Comparison of ENCODE assay signal across 9 cellular contexts in the genomic region with DNA sequence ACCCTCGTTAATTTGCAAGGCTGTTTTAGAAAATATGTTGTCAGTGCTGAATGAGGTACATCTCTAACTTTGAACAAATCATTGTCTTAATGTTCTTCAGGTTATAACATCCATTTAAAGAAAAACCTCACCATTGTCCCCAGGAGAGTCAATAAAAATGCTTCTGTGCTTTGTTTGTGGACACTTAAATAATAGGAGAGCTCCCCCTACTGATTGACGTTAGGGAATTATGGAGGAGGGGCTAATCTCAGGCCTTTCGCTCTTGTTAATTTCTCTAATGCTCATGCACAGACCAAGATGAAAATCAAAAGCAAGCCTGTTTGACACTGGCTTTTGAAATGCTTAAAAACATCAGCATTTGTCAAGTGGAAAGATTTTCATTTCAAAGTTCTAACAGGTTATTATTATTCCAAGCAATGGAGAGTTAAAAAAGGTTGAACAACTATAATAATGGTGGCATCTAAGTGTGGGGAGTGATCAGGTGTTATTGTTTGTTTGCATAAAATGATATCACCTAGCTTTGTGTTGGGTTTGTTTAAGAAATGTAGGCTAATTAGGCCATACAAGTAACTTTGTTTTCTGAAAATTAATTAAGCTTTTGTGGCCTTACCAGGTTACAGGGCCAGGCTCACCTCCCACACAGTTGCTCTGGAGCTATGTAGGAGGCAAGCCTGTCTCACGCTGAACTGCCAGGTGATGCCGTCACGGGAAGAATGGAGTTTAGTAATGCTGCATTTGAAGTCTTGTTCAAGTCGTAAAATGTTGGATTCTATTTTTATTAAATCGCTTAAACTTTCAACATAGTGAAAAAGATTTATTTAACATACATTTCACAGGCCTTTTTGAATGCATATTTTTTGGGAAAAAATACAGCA. TPM values are rescaled to one million over a fixed set of nuclear protein-coding genes. Genes with fewer than 3 reads are reported as not detected.
A peak's percentile ranks its signal among the peaks of the same experiment; 100 is the strongest.
DNase-seq lines count a peak whose midpoint lies in the region; ATAC-seq, FAIRE-seq and TF ChIP-seq lines count a peak whose summit lies in the region.
"Had no signal": no experiment of that assay in that cellular context is flagged by ENCODE, and none has a peak within 500 bp of the region (broad histone marks: within the 10 kb centered on the region; RNA-seq: fewer than 3 reads in every experiment).

No MANE protein-coding gene starts in this region.

- peaks cover 29% of the 10 kb centered on the region for H3K27me3 Mint-ChIP-seq in T-helper 17 cell

- H3K9me3 ChIP-seq in HEK293 (ENCODE audit: control insufficient read depth, insufficient read depth, low read depth, low read length): no peaks in the 10 kb centered on the region; the same call in 1 of the 2 replicates
- no peaks in the 10 kb centered on the region for H3K9me3 ChIP-seq in T-helper 17 cell (ENCODE audit: control insufficient read depth, low read length, poor library complexity, severe bottlenecking)
- no peaks in the 10 kb centered on the region for H3K9me3 ChIP-seq in pancreas

- no peak overlapping the region for H3K4me3 Mint-ChIP-seq in T-helper 17 cell

- H3K4me3 ChIP-seq in HEK293 (ENCODE audit: low read depth, low read length) (no peak overlapping the region), foreskin fibroblast (ENCODE audit: low read depth in 1 of 2, low read length in 2 of 2) (no peak overlapping the region), pancreas (no peak overlapping the region)

- peak; percentile 85 for FAIRE-seq in pancreas (lab: Jason Lieb, UNC)

- H3K36me3 Mint-ChIP-seq in T-helper 17 cell (ENCODE audit: low read depth): peaks cover 6% of the 10 kb centered on the region

- peak; percentile 56 for TF ChIP-seq CTCF in GM12873 (IDR thresholded peaks at IDR 0.05; ENCODE audit: insufficient read depth, low read depth, low read length, missing control alignments)
- TF ChIP-seq CTCF in HEK293 (tag by site-specific recombination; IDR thresholded peaks at IDR 0.05): no peak
- TF ChIP-seq CTCF in foreskin fibroblast (IDR thresholded peaks at IDR 0.05; ENCODE audit: low read depth, low read length): peak; percentile 64
- peak; percentile 25 to 49 (median 34) for TF ChIP-seq CTCF in pancreas (IDR thresholded peaks at IDR 0.05)

- no peak overlapping the region for H3K27ac Mint-ChIP-seq in T-helper 17 cell

- no peaks in the 10 kb centered on the region for H3K27me3 ChIP-seq in pancreas

- intact Hi-C loops in pancreas (cut with DNase I): no loop called here

- WGBS in pancreas, 2 donors: 48 to 59% methylated on average over 8 of the region's 8 CpGs

- H3K4me1 Mint-ChIP-seq in T-helper 17 cell: peaks cover 8% of the 10 kb centered on the region

- POLR2A ChIA-PET in HEK293 (lab: Yijun Ruan, JAX): no interaction called here

- CTCF ChIA-PET in HEK293 (lab: Yijun Ruan, JAX): interaction anchor here (0.6 to 2.0 kb wide), 23 partner anchors 8 to 827 kb away, joined by 3 to 11 read pairs (median 3); no protein-coding TSS in a partner anchor

- DNase-seq in NCI-H1417 (lab: John Stamatoyannopoulos, UW) (peak; percentile 42 to 93 (median 65)), T-helper 17 cell (no peak), foreskin fibroblast (peak; percentile 32 to 80), pancreas (no peak), NK-92 (lab: John Stamatoyannopoulos, UW; ENCODE audit: unreplicated experiment) (no peak)

- H3K36me3 ChIP-seq in HEK293 (ENCODE audit: control insufficient read depth in 2 of 2, insufficient read depth in 1 of 2, low read length in 2 of 2) (no peaks in the 10 kb centered on the region), pancreas (no peaks in the 10 kb centered on the region)

- H3K4me1 ChIP-seq in HEK293 (ENCODE audit: control insufficient read depth, insufficient read depth, low read length): no peaks in the 10 kb centered on the region
- no peaks in the 10 kb centered on the region for H3K4me1 ChIP-seq in pancreas

- H3K27ac ChIP-seq in HEK293 (ENCODE audit: extremely low read depth, low read depth, low read length) (no peak overlapping the region), pancreas (no peak overlapping the region)

- ATAC-seq in T-helper 17 cell (peak; percentile 71), pancreas (peak; percentile 70 to 95 (median 92)), HG02840 (IDR thresholded peaks at IDR 0.05; ENCODE audit: low FRiP score, unreplicated experiment) (no peak)

TF ChIP-seq in HEK293, 187 proteins besides CTCF, POLR2A, EP300 and RAD21:
- TF ChIP-seq ZNF416 (tag by site-specific recombination; IDR thresholded peaks at IDR 0.05) (no peak), ZNF654 (tag by site-specific recombination; IDR thresholded peaks at IDR 0.05; ENCODE audit: low read depth) (peak; percentile 68), ZNF660 (tag by site-specific recombination; IDR thresholded peaks at IDR 0.05) (0 out of 2 replicates have a peak, but pooled peaks have one; percentile 17), FEZF1 (tag by site-specific recombination; IDR thresholded peaks at IDR 0.05) (no peak), GLIS1 (tag by site-specific recombination; IDR thresholded peaks at IDR 0.05) (peak; percentile 30), ZSCAN23 (tag by site-specific recombination; IDR thresholded peaks at IDR 0.05) (no peak), ZFHX2 (tag by site-specific recombination; conservative IDR thresholded peaks at IDR 0.05) (peak; percentile 44; the same call in 1 of the 2 replicates)
- TF ChIP-seq, protein P1, sequence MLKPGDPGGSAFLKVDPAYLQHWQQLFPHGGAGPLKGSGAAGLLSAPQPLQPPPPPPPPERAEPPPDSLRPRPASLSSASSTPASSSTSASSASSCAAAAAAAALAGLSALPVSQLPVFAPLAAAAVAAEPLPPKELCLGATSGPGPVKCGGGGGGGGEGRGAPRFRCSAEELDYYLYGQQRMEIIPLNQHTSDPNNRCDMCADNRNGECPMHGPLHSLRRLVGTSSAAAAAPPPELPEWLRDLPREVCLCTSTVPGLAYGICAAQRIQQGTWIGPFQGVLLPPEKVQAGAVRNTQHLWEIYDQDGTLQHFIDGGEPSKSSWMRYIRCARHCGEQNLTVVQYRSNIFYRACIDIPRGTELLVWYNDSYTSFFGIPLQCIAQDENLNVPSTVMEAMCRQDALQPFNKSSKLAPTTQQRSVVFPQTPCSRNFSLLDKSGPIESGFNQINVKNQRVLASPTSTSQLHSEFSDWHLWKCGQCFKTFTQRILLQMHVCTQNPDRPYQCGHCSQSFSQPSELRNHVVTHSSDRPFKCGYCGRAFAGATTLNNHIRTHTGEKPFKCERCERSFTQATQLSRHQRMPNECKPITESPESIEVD (tag by site-specific recombination; IDR thresholded peaks at IDR 0.05): peak; percentile 39; the same call in 1 of the 2 replicates

RNA-seq across cellular contexts. Expression of gene SMIM21, which starts 51.7 kb away (rescaled TPM):
- total RNA-seq in T-helper 17 cell (not detected), pancreas (not detected)
- polyA plus RNA-seq in pancreas: under 1 TPM in 1 of 2 donors, not detected in 1; 0.02 TPM
- total RNA-seq: activated CD8-positive, alpha-beta memory T cell treated with anti-CD3 and anti-CD28 coated beads for 36 hours had no signal

Comparison
In these comparisons a context has a peak if more than half of its experiments do, and no peak if none do; other contexts are left out.
1. DNase-seq: peak in NCI-H1417 (3 of 3) and foreskin fibroblast (2 of 2); none in T-helper 17 cell (0 of 3), pancreas (0 of 6) and NK-92 (single experiment).